8 cellular contexts compared by ENCODE assay signal in the genomic region with DNA sequence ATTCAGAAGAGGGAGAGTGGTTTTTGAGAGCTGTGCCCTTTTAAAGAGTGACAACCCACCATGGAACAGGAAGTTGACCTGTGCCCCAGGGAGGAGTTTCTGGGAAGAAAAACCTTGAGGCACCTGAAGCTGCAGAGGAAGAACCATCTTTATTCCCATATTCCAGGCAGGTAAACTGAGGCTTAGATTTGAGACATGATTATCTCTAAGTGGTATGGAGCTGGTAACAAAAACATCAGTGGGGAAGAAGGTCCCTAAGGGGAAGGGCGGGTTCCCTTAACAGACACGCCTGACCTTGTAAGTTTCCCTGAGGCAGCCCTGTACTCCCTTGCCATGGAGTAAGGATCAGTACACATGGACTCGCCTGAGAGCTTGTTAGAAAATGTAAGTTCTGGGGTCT.
"Had no signal": no experiment of that assay in that cellular context is flagged by ENCODE, and none has a peak within 500 bp of the region (broad histone marks: within the 10 kb centered on the region; RNA-seq: fewer than 3 reads in every experiment).

No MANE protein-coding gene starts in this region.

- H3K9ac ChIP-seq: KMS-11 had no signal

- ATAC-seq: GM23338 had no signal

- H3K4me2 ChIP-seq: GM23338, KMS-11 had no signal

- FAIRE-seq: H1, H54 had no signal

- DNase-seq: H9, HCEC 1CT, IMR-90, KBM-7 had no signal

- H3K4me3 ChIP-seq: GM23338 had no signal

- H2AFZ ChIP-seq: GM23338 had no signal

- H3K27ac ChIP-seq: KMS-11 had no signal
